Comparison of ENCODE assay signal across 8 cellular contexts in the genomic region with DNA sequence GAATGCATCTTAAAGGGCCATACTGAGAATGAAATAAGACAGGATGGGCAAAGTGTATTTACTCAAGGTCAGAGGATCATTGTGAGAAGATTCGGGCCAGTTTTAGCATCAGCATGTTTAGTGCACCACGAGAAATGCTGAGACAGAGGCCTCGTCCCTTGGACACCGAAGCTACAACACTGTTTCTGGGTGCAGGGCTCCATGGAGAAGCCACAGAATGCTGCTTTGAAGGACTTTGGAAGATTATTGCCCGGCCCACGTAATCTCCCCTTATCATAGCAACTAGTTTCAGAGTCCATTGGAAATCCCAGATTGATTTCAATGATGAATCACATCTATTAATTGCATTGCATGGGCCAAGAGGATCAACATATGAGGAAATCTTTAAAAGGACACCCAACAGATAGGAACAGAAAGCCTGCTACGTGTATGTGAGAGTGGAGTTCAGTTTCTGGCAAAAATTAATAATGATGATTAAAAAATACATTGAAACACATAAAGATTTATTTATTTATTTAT.
"Had no signal": no experiment of that assay in that cellular context is flagged by ENCODE, and none has a peak within 500 bp of the region (broad histone marks: within the 10 kb centered on the region; RNA-seq: fewer than 3 reads in every experiment).

No MANE protein-coding gene starts in this region.

- H3K4me3 ChIP-seq: GM12878 had no signal

- DNase-seq: GDM1, GF-D8 had no signal

- FAIRE-seq: G401.6, GM12878, GM12891, GM12892, GM18507, GM19239 had no signal
